Comparison of ENCODE assay signal across 29 cellular contexts in genomic region chr13:28231642-28232041, GRCh38.
"Had no signal": no experiment of that assay in that cellular context is flagged by ENCODE, and none has a peak within 500 bp of the region (broad histone marks: within the 10 kb centered on the region; RNA-seq: fewer than 3 reads in every experiment).

No MANE protein-coding gene starts in this region.

- H3K9me3 Mint-ChIP-seq: activated CD4-positive, alpha-beta memory T cell treated with anti-CD3 and anti-CD28 coated beads, Interleukin-2, amount 10 ng/mL, durations not matched to agents 7 days and 5 days; activated CD4-positive, alpha-beta T cell treated with anti-CD3 and anti-CD28 coated beads, Interleukin-2, amount 10 ng/mL, durations not matched to agents 7 days and 5 days; activated naive CD4-positive, alpha-beta T cell treated with anti-CD3 and anti-CD28 coated beads, Interleukin-2, amount 10 ng/mL, durations not matched to agents 7 days and 5 days; activated naive CD4-positive, alpha-beta T cell treated with anti-CD3 and anti-CD28 coated beads, Interleukin-2, amount 50 U/mL, for 72 hours; activated T-cell treated with anti-CD3 and anti-CD28 coated beads, Interleukin-2, amount 50 U/mL, for 24 hours; activated T-cell treated with anti-CD3 and anti-CD28 coated beads, Interleukin-2, amount 50 U/mL, for 72 hours had no signal

- H3K27me3 ChIP-seq: adrenal gland, body of pancreas, colonic mucosa, gastroesophageal sphincter, heart right ventricle had no signal

- H3K36me3 ChIP-seq: adrenal gland, colonic mucosa had no signal

- H3K4me1 ChIP-seq: adrenal gland, body of pancreas, colonic mucosa, esophagus squamous epithelium, gastroesophageal sphincter, heart right ventricle had no signal

- H3K4me1 Mint-ChIP-seq: activated CD4-positive, alpha-beta memory T cell treated with anti-CD3 and anti-CD28 coated beads, Interleukin-2, amount 10 ng/mL, durations not matched to agents 7 days and 5 days; activated CD4-positive, alpha-beta T cell treated with anti-CD3 and anti-CD28 coated beads, Interleukin-2, amount 10 ng/mL, durations not matched to agents 7 days and 5 days; activated naive CD4-positive, alpha-beta T cell treated with anti-CD3 and anti-CD28 coated beads, Interleukin-2, amount 10 ng/mL, durations not matched to agents 7 days and 5 days had no signal

- ATAC-seq: activated naive CD4-positive, alpha-beta T cell treated with anti-CD3 and anti-CD28 coated beads, Interleukin-2, amount 50 U/mL, for 72 hours; activated T-cell treated with anti-CD3 and anti-CD28 coated beads, Interleukin-2, amount 50 U/mL, for 72 hours; body of pancreas; gastroesophageal sphincter; heart right ventricle had no signal

- DNase-seq: activated CD4-positive, alpha-beta memory T cell treated with anti-CD3 and anti-CD28 coated beads, Interleukin-2, amount 10 ng/mL, durations not matched to agents 7 days and 5 days; activated CD4-positive, alpha-beta T cell treated with anti-CD3 and anti-CD28 coated beads for 1 hour; activated CD4-positive, alpha-beta T cell treated with anti-CD3 and anti-CD28 coated beads for 4 hours; activated CD4-positive, alpha-beta T cell treated with anti-CD3 and anti-CD28 coated beads, Interleukin-2, amount 10 ng/mL, durations not matched to agents 7 days and 5 days; activated CD4-positive, alpha-beta T cell treated with anti-CD3 and anti-CD28 coated beads, Interleukin-2, amount 50 U/mL, for 4 hours; activated CD8-positive, alpha-beta memory T cell treated with anti-CD3 and anti-CD28 coated beads, Interleukin-2, amount 50 U/mL, for 48 hours; activated gamma-delta T cell; activated naive CD4-positive, alpha-beta T cell; activated naive CD4-positive, alpha-beta T cell treated with anti-CD3 and anti-CD28 coated beads, Interleukin-2, amount 10 ng/mL, durations not matched to agents 7 days and 5 days; activated T-cell treated with anti-CD3 and anti-CD28 coated beads for 4 hours; activated T-cell treated with anti-CD3 and anti-CD28 coated beads, Interleukin-2, amount 50 U/mL, for 24 hours; activated T-cell treated with anti-CD3 and anti-CD28 coated beads, Interleukin-2, amount 50 U/mL, for 72 hours; adrenal gland; amygdala; aorta; body of pancreas; caudate nucleus; cerebellar nuclear complex; colonic mucosa; effector CD8-positive, alpha-beta T cell; esophagus squamous epithelium; foreskin melanocyte; heart right ventricle; T-helper 2 cell had no signal

- H3K27me3 Mint-ChIP-seq: activated CD4-positive, alpha-beta memory T cell treated with anti-CD3 and anti-CD28 coated beads, Interleukin-2, amount 10 ng/mL, durations not matched to agents 7 days and 5 days; activated CD4-positive, alpha-beta T cell treated with anti-CD3 and anti-CD28 coated beads, Interleukin-2, amount 10 ng/mL, durations not matched to agents 7 days and 5 days; activated naive CD4-positive, alpha-beta T cell treated with anti-CD3 and anti-CD28 coated beads, Interleukin-2, amount 10 ng/mL, durations not matched to agents 7 days and 5 days; activated T-cell treated with anti-CD3 and anti-CD28 coated beads, Interleukin-2, amount 50 U/mL, for 24 hours had no signal

- H3K4me3 ChIP-seq: adrenal gland, body of pancreas, colonic mucosa, esophagus squamous epithelium, gastroesophageal sphincter, heart right ventricle had no signal

- H3K4me3 Mint-ChIP-seq: activated CD4-positive, alpha-beta memory T cell treated with anti-CD3 and anti-CD28 coated beads, Interleukin-2, amount 10 ng/mL, durations not matched to agents 7 days and 5 days; activated CD4-positive, alpha-beta T cell treated with anti-CD3 and anti-CD28 coated beads, Interleukin-2, amount 10 ng/mL, durations not matched to agents 7 days and 5 days; activated naive CD4-positive, alpha-beta T cell treated with anti-CD3 and anti-CD28 coated beads, Interleukin-2, amount 10 ng/mL, durations not matched to agents 7 days and 5 days; activated T-cell treated with anti-CD3 and anti-CD28 coated beads, Interleukin-2, amount 50 U/mL, for 24 hours; activated T-cell treated with anti-CD3 and anti-CD28 coated beads, Interleukin-2, amount 50 U/mL, for 72 hours had no signal

- H3K9me3 ChIP-seq: adrenal gland, body of pancreas, colonic mucosa, esophagus squamous epithelium, gastroesophageal sphincter, heart right ventricle had no signal

- H3K27ac Mint-ChIP-seq: activated CD4-positive, alpha-beta memory T cell treated with anti-CD3 and anti-CD28 coated beads, Interleukin-2, amount 10 ng/mL, durations not matched to agents 7 days and 5 days; activated CD4-positive, alpha-beta T cell treated with anti-CD3 and anti-CD28 coated beads, Interleukin-2, amount 10 ng/mL, durations not matched to agents 7 days and 5 days; activated naive CD4-positive, alpha-beta T cell treated with anti-CD3 and anti-CD28 coated beads, Interleukin-2, amount 10 ng/mL, durations not matched to agents 7 days and 5 days; activated naive CD4-positive, alpha-beta T cell treated with anti-CD3 and anti-CD28 coated beads, Interleukin-2, amount 50 U/mL, for 72 hours; activated T-cell treated with anti-CD3 and anti-CD28 coated beads, Interleukin-2, amount 50 U/mL, for 24 hours; activated T-cell treated with anti-CD3 and anti-CD28 coated beads, Interleukin-2, amount 50 U/mL, for 72 hours had no signal

- H3K27ac ChIP-seq: adrenal gland, body of pancreas, colonic mucosa, epithelial cell of prostate, esophagus squamous epithelium, gastroesophageal sphincter, heart right ventricle had no signal

- FAIRE-seq: endometrium, endothelial cell of umbilical vein had no signal
